ENCODE assay signal across 19 cellular contexts in the genomic region with DNA sequence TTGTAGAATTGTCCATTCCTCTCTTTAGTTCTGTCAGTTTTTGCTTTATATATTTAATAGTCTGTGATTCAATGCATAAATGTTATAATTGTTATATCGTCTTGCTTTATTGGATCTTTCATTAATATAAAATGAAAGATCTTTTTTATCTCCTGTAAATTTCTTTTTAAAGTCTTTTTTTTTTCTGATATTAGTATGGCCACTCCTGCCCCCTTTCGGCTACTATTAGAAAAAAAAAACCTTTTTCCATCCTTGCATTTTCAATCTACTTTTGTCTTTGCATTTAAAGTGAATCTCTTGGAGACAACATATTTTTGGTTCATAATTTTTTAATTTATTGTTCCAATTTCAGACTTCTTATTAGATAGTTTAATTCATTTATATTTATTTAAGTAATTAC.
"Had no signal": no experiment of that assay in that cellular context is flagged by ENCODE, and none has a peak within 500 bp of the region (broad histone marks: within the 10 kb centered on the region; RNA-seq: fewer than 3 reads in every experiment).

No MANE protein-coding gene starts in this region.

- H3K9me3 ChIP-seq: breast epithelium, mucosa of descending colon, transverse colon had no signal

- H3K27ac ChIP-seq: breast epithelium, esophagus muscularis mucosa, transverse colon had no signal

- H3K27ac Mint-ChIP-seq: activated CD4-positive, alpha-beta memory T cell treated with anti-CD3 and anti-CD28 coated beads for 36 hours; activated naive CD8-positive, alpha-beta T cell treated with anti-CD3 and anti-CD28 coated beads for 36 hours; naive thymus-derived CD8-positive, alpha-beta T cell; stimulated activated naive B cell treated with anti-CD40 and anti-IgM and Interleukin-4, amounts not matched to agents 10 μg/mL and 1 μg/mL and 100 μg/mL, for 72 hours had no signal

- H3K9me3 Mint-ChIP-seq: activated naive CD8-positive, alpha-beta T cell treated with anti-CD3 and anti-CD28 coated beads for 36 hours; stimulated activated naive B cell treated with anti-CD40 and anti-IgM and Interleukin-4, amounts not matched to agents 10 μg/mL and 1 μg/mL and 100 μg/mL, for 72 hours had no signal

- H3K27me3 Mint-ChIP-seq: activated CD4-positive, alpha-beta memory T cell treated with anti-CD3 and anti-CD28 coated beads for 36 hours; activated naive CD8-positive, alpha-beta T cell treated with anti-CD3 and anti-CD28 coated beads for 36 hours; naive thymus-derived CD8-positive, alpha-beta T cell; stimulated activated naive B cell treated with anti-CD40 and anti-IgM and Interleukin-4, amounts not matched to agents 10 μg/mL and 1 μg/mL and 100 μg/mL, for 72 hours had no signal

- H3K36me3 Mint-ChIP-seq: activated CD4-positive, alpha-beta memory T cell treated with anti-CD3 and anti-CD28 coated beads for 36 hours; activated naive CD8-positive, alpha-beta T cell treated with anti-CD3 and anti-CD28 coated beads for 36 hours; naive thymus-derived CD8-positive, alpha-beta T cell; stimulated activated naive B cell treated with anti-CD40 and anti-IgM and Interleukin-4, amounts not matched to agents 10 μg/mL and 1 μg/mL and 100 μg/mL, for 72 hours had no signal

- H3K4me1 ChIP-seq: breast epithelium, esophagus muscularis mucosa, transverse colon had no signal

- H3K27me3 ChIP-seq: breast epithelium, esophagus muscularis mucosa, transverse colon had no signal

- FAIRE-seq: endometrium, islet of Langerhans had no signal

- H3K4me1 Mint-ChIP-seq: activated naive CD8-positive, alpha-beta T cell treated with anti-CD3 and anti-CD28 coated beads for 36 hours; naive thymus-derived CD8-positive, alpha-beta T cell; stimulated activated naive B cell treated with anti-CD40 and anti-IgM and Interleukin-4, amounts not matched to agents 10 μg/mL and 1 μg/mL and 100 μg/mL, for 72 hours had no signal

- ATAC-seq: activated T-cell treated with anti-CD3 and anti-CD28 coated beads, Interleukin-2, amount 50 U/mL, for 4 hours; mucosa of descending colon; naive thymus-derived CD8-positive, alpha-beta T cell; sciatic nerve; stimulated activated naive B cell treated with anti-CD40 and anti-IgM and Interleukin-4, amounts not matched to agents 10 μg/mL and 1 μg/mL and 100 μg/mL, for 72 hours had no signal

- H3K36me3 ChIP-seq: breast epithelium, esophagus muscularis mucosa, transverse colon had no signal

- DNase-seq: activated CD4-positive, alpha-beta memory T cell treated with anti-CD3 and anti-CD28 coated beads for 36 hours; activated CD4-positive, CD25-positive, alpha-beta regulatory T cell treated with anti-CD3 and anti-CD28 coated beads, Interleukin-2, amount 50 U/mL, for 72 hours; activated gamma-delta T cell treated with Interleukin-2 at 50 U/mL for 16 hours; activated naive CD8-positive, alpha-beta T cell treated with anti-CD3 and anti-CD28 coated beads for 36 hours; activated T-cell treated with anti-CD3 and anti-CD28 coated beads, Interleukin-2, amount 50 U/mL, for 4 hours; anterior cingulate cortex; mammary epithelial cell; mucosa of descending colon; naive thymus-derived CD8-positive, alpha-beta T cell; occipital lobe; stimulated activated CD4-positive, alpha-beta T cell treated with anti-CD3 and anti-CD28 coated beads, Interleukin-2, amount 100 ng/mL, for 24 hours; stimulated activated naive B cell treated with anti-CD40 and anti-IgM and Interleukin-4, amounts not matched to agents 10 μg/mL and 1 μg/mL and 100 μg/mL, for 72 hours; substantia nigra; transverse colon had no signal

- H3K4me3 Mint-ChIP-seq: activated CD4-positive, alpha-beta memory T cell treated with anti-CD3 and anti-CD28 coated beads for 36 hours; activated naive CD8-positive, alpha-beta T cell treated with anti-CD3 and anti-CD28 coated beads for 36 hours; activated T-cell treated with anti-CD3 and anti-CD28 coated beads, Interleukin-2, amount 50 U/mL, for 4 hours; naive thymus-derived CD8-positive, alpha-beta T cell; stimulated activated naive B cell treated with anti-CD40 and anti-IgM and Interleukin-4, amounts not matched to agents 10 μg/mL and 1 μg/mL and 100 μg/mL, for 72 hours had no signal

- H3K4me3 ChIP-seq: breast epithelium, esophagus muscularis mucosa, mucosa of descending colon, transverse colon had no signal
